Comparison of ENCODE assay signal across 9 cellular contexts in the genomic region with DNA sequence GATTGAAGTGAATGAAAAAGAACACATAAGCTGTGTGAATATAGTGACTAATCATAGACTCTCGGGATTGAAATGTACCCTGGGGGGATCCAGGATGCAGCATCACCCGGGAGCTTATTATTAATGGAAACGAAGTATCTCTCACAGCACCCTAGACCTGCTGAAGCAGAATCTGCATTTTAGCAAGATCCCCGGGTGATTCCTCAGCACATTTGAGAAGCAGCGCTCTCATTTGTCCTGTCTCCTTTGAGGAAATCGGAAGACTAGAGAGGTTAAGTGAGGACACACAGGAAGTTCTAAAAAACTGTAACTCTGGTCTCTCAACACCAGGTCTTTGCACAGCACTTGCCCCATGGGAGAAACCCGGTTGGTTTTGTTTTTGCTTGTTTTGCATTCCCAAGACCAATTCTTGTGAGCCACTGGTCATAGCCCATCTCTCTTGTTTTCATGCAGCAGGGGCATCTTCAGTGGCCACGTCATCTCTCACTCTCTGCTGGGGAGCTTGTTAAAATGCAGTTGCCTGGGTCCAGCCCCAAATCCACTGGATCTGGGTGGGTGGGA.
DNase-seq lines count a peak whose midpoint lies in the region; ATAC-seq and TF ChIP-seq lines count a peak whose summit lies in the region.
"Had no signal": no experiment of that assay in that cellular context is flagged by ENCODE, and none has a peak within 500 bp of the region (broad histone marks: within the 10 kb centered on the region; RNA-seq: fewer than 3 reads in every experiment).

No MANE protein-coding gene starts in this region.

- no peaks in the 10 kb centered on the region for H3K27me3 ChIP-seq in DOHH2 (ENCODE audit: control insufficient read depth, low read length)

- H3K4me3 ChIP-seq in DOHH2 (ENCODE audit: low read length) = no peak overlapping the region

- peaks cover 13% of the 10 kb centered on the region for H3K36me3 Mint-ChIP-seq in T-helper 2 cell treated with Interferon-gamma antibody and Interleukin-4, amounts not matched to agents 5 μg/mL and 100 μg/mL, for 36 hours (ENCODE audit: low read depth)

- H3K4me2 ChIP-seq in DOHH2 (ENCODE audit: low read length) = peak overlapping the region; percentile 55

- no peaks in the 10 kb centered on the region for H3K9me3 ChIP-seq in DOHH2 (ENCODE audit: control insufficient read depth, insufficient read depth, low read length)

- H3K27ac ChIP-seq in DOHH2 (ENCODE audit: low read depth, low read length) = no peak overlapping the region

- 0 out of 2 replicates have a peak, but pooled peaks cover 3% of the 10 kb centered on the region for H3F3A ChIP-seq in DOHH2 (ENCODE audit: control insufficient read depth, insufficient read depth)

- TF ChIP-seq CTCF in DOHH2 (IDR thresholded peaks at IDR 0.05; ENCODE audit: low read depth, low read length, poor library complexity, severe bottlenecking) = no peak

- H3K4me1 Mint-ChIP-seq in T-helper 2 cell treated with Interferon-gamma antibody and Interleukin-4, amounts not matched to agents 5 μg/mL and 100 μg/mL, for 36 hours (ENCODE audit: low read depth) = peaks cover 53% of the 10 kb centered on the region

- H3K9me3 Mint-ChIP-seq in T-helper 2 cell treated with Interferon-gamma antibody and Interleukin-4, amounts not matched to agents 5 μg/mL and 100 μg/mL, for 36 hours = peaks cover 7% of the 10 kb centered on the region

- H4K20me1 ChIP-seq in DOHH2 (ENCODE audit: control insufficient read depth, insufficient read depth, low read depth, low read length) = peaks cover 2% of the 10 kb centered on the region; the same call in 1 of the 2 replicates

- peak; percentile 90 for ATAC-seq in HG03175 (IDR thresholded peaks at IDR 0.05; ENCODE audit: unreplicated experiment)

- H3K4me3 Mint-ChIP-seq in T-helper 2 cell treated with Interferon-gamma antibody and Interleukin-4, amounts not matched to agents 5 μg/mL and 100 μg/mL, for 36 hours = peak overlapping the region; percentile 68

- no peaks in the 10 kb centered on the region for H3K27me3 Mint-ChIP-seq in T-helper 2 cell treated with Interferon-gamma antibody and Interleukin-4, amounts not matched to agents 5 μg/mL and 100 μg/mL, for 36 hours (ENCODE audit: low read depth)

- H3K79me2 ChIP-seq in DOHH2 (ENCODE audit: control insufficient read depth, low read length) = peaks cover 58% of the 10 kb centered on the region

- no peaks in the 10 kb centered on the region for H3K9me2 ChIP-seq in DOHH2 (replicated peaks; ENCODE audit: control insufficient read depth, low read length)

- peak; percentile 79 for DNase-seq in GM19240 (ENCODE audit: insufficient read length, low spot score)
- DNase-seq in T-helper 2 cell treated with Interferon-gamma antibody and Interleukin-4, amounts not matched to agents 5 μg/mL and 100 μg/mL, for 36 hours (ENCODE audit: low spot score) = peak; percentile 28
- DNase-seq in iris pigment epithelial cell (ENCODE audit: low read depth) = peak; percentile 36
- DNase-seq in NCI-H2107 (lab: John Stamatoyannopoulos, UW) = no peak
- no peak for DNase-seq in cerebellar nuclear complex (lab: John Stamatoyannopoulos, UW)
- DNase-seq in stimulated activated CD4-positive, alpha-beta T cell treated with anti-CD3 and anti-CD28 coated beads, Interleukin-12 subunit alpha, Interleukin-12 subunit beta, amount 100 ng/mL, for 4 hours = no peak
- DNase-seq: left cardiac atrium had no signal

- no peaks in the 10 kb centered on the region for H3K36me3 ChIP-seq in DOHH2 (ENCODE audit: control insufficient read depth, low read length)

- H3K27ac Mint-ChIP-seq in T-helper 2 cell treated with Interferon-gamma antibody and Interleukin-4, amounts not matched to agents 5 μg/mL and 100 μg/mL, for 36 hours = peak overlapping the region; percentile 68

- peaks cover 26% of the 10 kb centered on the region for H3K4me1 ChIP-seq in DOHH2 (ENCODE audit: control insufficient read depth, low read length)

Comparison
In these comparisons a context has a peak if more than half of its experiments do, and no peak if none do; other contexts are left out.
1. DNase-seq: peak in GM19240 (single experiment), T-helper 2 cell treated with Interferon-gamma antibody and Interleukin-4, amounts not matched to agents 5 μg/mL and 100 μg/mL, for 36 hours (single experiment) and iris pigment epithelial cell (single experiment); none in NCI-H2107 (single experiment), cerebellar nuclear complex (0 of 2) and stimulated activated CD4-positive, alpha-beta T cell treated with anti-CD3 and anti-CD28 coated beads, Interleukin-12 subunit alpha, Interleukin-12 subunit beta, amount 100 ng/mL, for 4 hours (single experiment).